ENCODE assay signal across 10 cellular contexts in the genomic region with DNA sequence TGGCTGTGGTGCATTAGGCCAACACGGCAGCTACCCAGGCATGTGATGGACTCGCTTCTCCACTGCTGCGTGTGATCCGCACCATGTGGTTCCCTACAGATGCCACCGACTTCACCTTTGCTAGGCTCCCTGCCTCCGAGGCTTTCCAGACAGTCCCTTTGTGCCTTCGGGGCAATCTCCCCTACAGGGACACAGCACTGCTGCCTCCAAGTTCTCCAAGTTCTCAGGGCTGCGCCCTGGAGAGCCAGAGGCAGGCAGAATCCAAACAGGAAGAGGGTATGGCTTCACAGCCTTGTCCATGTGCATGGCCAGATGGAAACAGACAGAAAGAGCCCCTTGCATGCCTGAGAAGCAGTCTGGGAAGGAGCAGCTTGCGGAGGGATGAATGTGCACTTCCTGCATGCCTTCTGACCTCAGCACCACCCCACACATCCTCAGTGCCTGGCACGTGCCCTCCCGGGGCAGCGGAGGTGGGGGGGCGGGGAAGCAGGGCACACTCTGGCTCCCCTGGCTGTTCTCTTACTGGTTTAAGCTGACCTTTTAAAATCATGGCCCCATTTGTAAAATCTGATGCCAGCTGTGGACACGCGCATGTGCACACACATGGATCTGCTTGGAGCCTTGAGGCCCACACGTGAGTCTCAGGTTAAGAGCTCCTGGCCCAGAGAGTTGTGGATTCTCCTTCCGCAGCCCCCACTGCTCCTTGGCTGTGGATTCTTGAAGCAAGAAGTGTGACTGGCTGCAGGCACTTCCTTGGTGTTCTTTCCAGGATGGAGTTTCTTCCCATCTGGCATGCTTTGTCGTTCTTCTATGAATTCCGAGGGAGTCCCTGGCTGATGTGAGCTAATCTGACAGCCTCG. TPM values are rescaled to one million over a fixed set of nuclear protein-coding genes. Genes with fewer than 3 reads are reported as not detected.
A peak's percentile ranks its signal among the peaks of the same experiment; 100 is the strongest.
DNase-seq lines count a peak whose midpoint lies in the region; ATAC-seq and TF ChIP-seq lines count a peak whose summit lies in the region.
"Had no signal": no experiment of that assay in that cellular context is flagged by ENCODE, and none has a peak within 500 bp of the region (broad histone marks: within the 10 kb centered on the region; RNA-seq: fewer than 3 reads in every experiment).

No MANE protein-coding gene starts in this region.

- WGBS in prostate gland, result 79% methylated on average over 20 of the region's 20 CpGs

- peaks cover 51% of the 10 kb centered on the region for H3K4me1 ChIP-seq in stomach smooth muscle (ENCODE audit: control insufficient read depth, insufficient read depth, low read length)
- peaks cover 18% of the 10 kb centered on the region for H3K4me1 ChIP-seq in prostate gland (replicated peaks)

- CTCF ChIA-PET in activated CD4-positive, alpha-beta memory T cell treated with anti-CD3 and anti-CD28 coated beads, Interleukin-2, amount 10 ng/mL, durations not matched to agents 7 days and 5 days (lab: Charles Lee), result no interaction called here

- H3K27me3 Mint-ChIP-seq in activated T-cell treated with anti-CD3 and anti-CD28 coated beads, Interleukin-2, amount 50 U/mL, for 4 hours (ENCODE audit: low read depth), result no peaks in the 10 kb centered on the region
- no peaks in the 10 kb centered on the region for H3K27me3 Mint-ChIP-seq in activated CD4-positive, alpha-beta memory T cell treated with anti-CD3 and anti-CD28 coated beads, Interleukin-2, amount 10 ng/mL, durations not matched to agents 7 days and 5 days
- H3K27me3 Mint-ChIP-seq in natural killer cell (ENCODE audit: low read depth in 2 of 2), result no peaks in the 10 kb centered on the region

- H3K9ac ChIP-seq in stomach smooth muscle (ENCODE audit: low read length in 2 of 2), result no peak overlapping the region

- DNase-seq in activated T-cell treated with anti-CD3 and anti-CD28 coated beads, Interleukin-2, amount 50 U/mL, for 48 hours, result peak; percentile 39 to 47
- no peak for DNase-seq in activated T-cell treated with anti-CD3 and anti-CD28 coated beads, Interleukin-2, amount 50 U/mL, for 4 hours
- DNase-seq in activated CD4-positive, alpha-beta memory T cell treated with anti-CD3 and anti-CD28 coated beads, Interleukin-2, amount 10 ng/mL, durations not matched to agents 7 days and 5 days, result no peak
- DNase-seq in iris pigment epithelial cell (ENCODE audit: low read depth) (peak; percentile 56), prostate gland (ENCODE audit: low spot score) (no peak), T1000 (lab: John Stamatoyannopoulos, UW) (no peak), natural killer cell (no peak)
- DNase-seq: amygdala; stimulated activated CD4-positive, alpha-beta T cell treated with anti-CD3 and anti-CD28 coated beads, Interleukin-1b, Interleukin-23, amount 100 ng/mL, for 48 hours had no signal

- no peaks in the 10 kb centered on the region for H3K9me3 Mint-ChIP-seq in activated T-cell treated with anti-CD3 and anti-CD28 coated beads, Interleukin-2, amount 50 U/mL, for 4 hours
- peaks cover 2% of the 10 kb centered on the region for H3K9me3 Mint-ChIP-seq in activated CD4-positive, alpha-beta memory T cell treated with anti-CD3 and anti-CD28 coated beads, Interleukin-2, amount 10 ng/mL, durations not matched to agents 7 days and 5 days
- H3K9me3 Mint-ChIP-seq in natural killer cell, result no peaks in the 10 kb centered on the region

- intact Hi-C loops in prostate gland (cut with DNase I), result no loop called here
- intact Hi-C loops in natural killer cell (cut with micrococcal nuclease), result no loop called here

- POLR2A ChIA-PET in activated CD4-positive, alpha-beta memory T cell treated with anti-CD3 and anti-CD28 coated beads, Interleukin-2, amount 10 ng/mL, durations not matched to agents 7 days and 5 days (lab: Charles Lee), result no interaction called here

- H3K4me3 ChIP-seq in stomach smooth muscle (ENCODE audit: low read length in 2 of 2) (no peak overlapping the region), prostate gland (no peak overlapping the region)

- no peaks in the 10 kb centered on the region for H3K9me3 ChIP-seq in stomach smooth muscle (ENCODE audit: control insufficient read depth in 2 of 2, low read length in 2 of 2)
- no peaks in the 10 kb centered on the region for H3K9me3 ChIP-seq in prostate gland

- H3K4me1 Mint-ChIP-seq in activated T-cell treated with anti-CD3 and anti-CD28 coated beads, Interleukin-2, amount 50 U/mL, for 4 hours (ENCODE audit: low read depth), result peaks cover 30% of the 10 kb centered on the region
- peaks cover 64% of the 10 kb centered on the region for H3K4me1 Mint-ChIP-seq in activated CD4-positive, alpha-beta memory T cell treated with anti-CD3 and anti-CD28 coated beads, Interleukin-2, amount 10 ng/mL, durations not matched to agents 7 days and 5 days
- H3K4me1 Mint-ChIP-seq in natural killer cell, result peaks cover 17 to 25% of the 10 kb centered on the region in 2 donors

- no peak for TF ChIP-seq POLR2A in prostate gland (IDR thresholded peaks at IDR 0.05)

- H3K27ac ChIP-seq in stomach smooth muscle (ENCODE audit: low read length) (peak overlapping the region; percentile 2), prostate gland (no peak overlapping the region)

- no peak for ATAC-seq in activated T-cell treated with anti-CD3 and anti-CD28 coated beads, Interleukin-2, amount 50 U/mL, for 4 hours
- ATAC-seq in natural killer cell, result no peak

- no peak for TF ChIP-seq CTCF in prostate gland (IDR thresholded peaks at IDR 0.05)
- TF ChIP-seq CTCF in natural killer cell (IDR thresholded peaks at IDR 0.05), result no peak

- H3K27ac Mint-ChIP-seq in activated CD4-positive, alpha-beta memory T cell treated with anti-CD3 and anti-CD28 coated beads, Interleukin-2, amount 10 ng/mL, durations not matched to agents 7 days and 5 days, result peak overlapping the region; percentile 58
- H3K27ac Mint-ChIP-seq in natural killer cell, result peak overlapping the region in 1 of 2 donors; percentile 18

- H3K36me3 ChIP-seq in stomach smooth muscle (ENCODE audit: control insufficient read depth in 2 of 2, insufficient read depth in 2 of 2, low read length in 2 of 2) (peaks cover 0 to 2% of the 10 kb centered on the region in 2 donors), prostate gland (no peaks in the 10 kb centered on the region)

- H3K4me3 Mint-ChIP-seq in activated T-cell treated with anti-CD3 and anti-CD28 coated beads, Interleukin-2, amount 50 U/mL, for 4 hours, result no peak overlapping the region
- H3K4me3 Mint-ChIP-seq in activated CD4-positive, alpha-beta memory T cell treated with anti-CD3 and anti-CD28 coated beads, Interleukin-2, amount 10 ng/mL, durations not matched to agents 7 days and 5 days, result no peak overlapping the region
- H3K4me3 Mint-ChIP-seq in natural killer cell, result no peak overlapping the region

- no peaks in the 10 kb centered on the region for H3K27me3 ChIP-seq in stomach smooth muscle (ENCODE audit: control insufficient read depth in 1 of 2, insufficient read depth in 2 of 2, low read length in 2 of 2)
- no peaks in the 10 kb centered on the region for H3K27me3 ChIP-seq in prostate gland (replicated peaks; ENCODE audit: insufficient read depth)

- peaks cover 30% of the 10 kb centered on the region for H3K36me3 Mint-ChIP-seq in activated T-cell treated with anti-CD3 and anti-CD28 coated beads, Interleukin-2, amount 50 U/mL, for 4 hours (ENCODE audit: insufficient read depth)
- peaks cover 36% of the 10 kb centered on the region for H3K36me3 Mint-ChIP-seq in activated CD4-positive, alpha-beta memory T cell treated with anti-CD3 and anti-CD28 coated beads, Interleukin-2, amount 10 ng/mL, durations not matched to agents 7 days and 5 days (ENCODE audit: low read depth)
- H3K36me3 Mint-ChIP-seq in natural killer cell, result peaks cover 8% of the 10 kb centered on the region

RNA-seq across cellular contexts. Expression of gene MTSS2, which starts 55.3 kb away (rescaled TPM):
- total RNA-seq in activated T-cell treated with anti-CD3 and anti-CD28 coated beads, Interleukin-2, amount 50 U/mL, for 4 hours, result 1 to 10 TPM; 1.9 to 7.3 (median 4.3) TPM
- total RNA-seq in activated CD4-positive, alpha-beta memory T cell treated with anti-CD3 and anti-CD28 coated beads, Interleukin-2, amount 10 ng/mL, durations not matched to agents 7 days and 5 days, result 1 to 10 TPM; 3.3 TPM
- 10 to 100 TPM; 42.4 to 92.4 TPM for total RNA-seq in prostate gland
- 1 to 10 TPM; 3.8 to 8.8 (median 4.4) TPM for total RNA-seq in natural killer cell

RNA-seq across cellular contexts. Expression of gene VAC14, which starts 59.8 kb away (rescaled TPM):
- total RNA-seq in activated T-cell treated with anti-CD3 and anti-CD28 coated beads, Interleukin-2, amount 50 U/mL, for 4 hours, result 10 to 100 TPM; 48.3 to 54.5 (median 49.3) TPM
- total RNA-seq in activated CD4-positive, alpha-beta memory T cell treated with anti-CD3 and anti-CD28 coated beads, Interleukin-2, amount 10 ng/mL, durations not matched to agents 7 days and 5 days, result 10 to 100 TPM; 26.7 to 28.0 TPM
- total RNA-seq in prostate gland, result 10 to 100 TPM; 30.3 to 66.8 TPM
- total RNA-seq in natural killer cell, result 10 to 100 TPM; 33.9 to 45.6 (median 43.4) TPM

Comparison
In these comparisons a context has a peak if more than half of its experiments do, and no peak if none do; other contexts are left out.
1. DNase-seq: peak in activated T-cell treated with anti-CD3 and anti-CD28 coated beads, Interleukin-2, amount 50 U/mL, for 48 hours (2 of 2) and iris pigment epithelial cell (single experiment); none in activated T-cell treated with anti-CD3 and anti-CD28 coated beads, Interleukin-2, amount 50 U/mL, for 4 hours (single experiment), activated CD4-positive, alpha-beta memory T cell treated with anti-CD3 and anti-CD28 coated beads, Interleukin-2, amount 10 ng/mL, durations not matched to agents 7 days and 5 days (single experiment), prostate gland (single experiment), T1000 (single experiment) and natural killer cell (single experiment).
2. RNA of gene MTSS2, which starts 55.3 kb away (total RNA-seq): 42.4 to 92.4 TPM in prostate gland; 3.8 to 8.8 TPM in natural killer cell, 1.9 to 7.3 TPM in activated T-cell treated with anti-CD3 and anti-CD28 coated beads, Interleukin-2, amount 50 U/mL, for 4 hours and 3.3 TPM in activated CD4-positive, alpha-beta memory T cell treated with anti-CD3 and anti-CD28 coated beads, Interleukin-2, amount 10 ng/mL, durations not matched to agents 7 days and 5 days; every median in the first group is over 4 times any median in the second.